ENCODE assay signal across 8 cellular contexts in genomic region chr9:78029601-78030552, GRCh38. TPM values are rescaled to one million over a fixed set of nuclear protein-coding genes. Genes with fewer than 3 reads are reported as not detected.
DNase-seq lines count a peak whose midpoint lies in the region; ATAC-seq and TF ChIP-seq lines count a peak whose summit lies in the region.

No MANE protein-coding gene starts in this region.

- H3K9me2 ChIP-seq in GM23338 (ENCODE audit: insufficient read depth), result no peaks in the 10 kb centered on the region

- peaks cover 63% of the 10 kb centered on the region for H3K4me1 Mint-ChIP-seq in GM23338
- H3K4me1 Mint-ChIP-seq in T-helper 1 cell treated with Interleukin-12 subunit alpha and Interleukin-12 subunit beta and Interleukin-4 antibody, amounts not matched to agents 30 μg/mL and 1 μg/mL, for 36 hours (ENCODE audit: low read depth), result peaks cover 46% of the 10 kb centered on the region
- peaks cover 55% of the 10 kb centered on the region for H3K4me1 Mint-ChIP-seq in dendritic cell treated with granulocyte-macrophage colony-stimulating factor and Interleukin-4, amounts not matched to agents 40 ng/mL and 50 ng/mL, for 4 days (ENCODE audit: low read depth)

- H2AFZ ChIP-seq in GM23338, result 0 out of 2 replicates have a peak overlapping the region, but pooled peaks have one; percentile 20

- intact Hi-C loops in dendritic cell treated with granulocyte-macrophage colony-stimulating factor and Interleukin-4, amounts not matched to agents 40 ng/mL and 50 ng/mL, for 4 days (cut with micrococcal nuclease), result loop anchor here (5.0 kb wide), 2 partner anchors 83 to 168 kb away; no protein-coding TSS in a partner anchor

- 1 to 2% methylated on average over 15 of the region's 15 CpGs for WGBS in lung, 2 donors
- WGBS in suprapubic skin, result 1% methylated on average over 15 of the region's 15 CpGs

- H3K27me3 ChIP-seq in GM23338 (ENCODE audit: insufficient read depth), result no peaks in the 10 kb centered on the region
- H3K27me3 ChIP-seq in lung (ENCODE audit: control insufficient read depth, insufficient read depth), result no peaks in the 10 kb centered on the region
- H3K27me3 ChIP-seq in suprapubic skin, result no peaks in the 10 kb centered on the region

- H3K4me3 Mint-ChIP-seq in GM23338, result peak overlapping the region; percentile 84
- H3K4me3 Mint-ChIP-seq in T-helper 1 cell treated with Interleukin-12 subunit alpha and Interleukin-12 subunit beta and Interleukin-4 antibody, amounts not matched to agents 30 μg/mL and 1 μg/mL, for 36 hours, result peak overlapping the region; percentile 87
- H3K4me3 Mint-ChIP-seq in dendritic cell treated with granulocyte-macrophage colony-stimulating factor and Interleukin-4, amounts not matched to agents 40 ng/mL and 50 ng/mL, for 4 days, result peak overlapping the region; percentile 93

- ATAC-seq in GM23338, result peak; percentile 10
- no peak for ATAC-seq in lung (ENCODE audit: insufficient read depth, low FRiP score)
- no peak for ATAC-seq in GM21360 (IDR thresholded peaks at IDR 0.05; ENCODE audit: unreplicated experiment)

- DNase-seq in ACHN (peak; percentile 31), GM23338 (ENCODE audit: low spot score) (peak; percentile 40), lung (ENCODE audit: low spot score) (no peak), suprapubic skin (ENCODE audit: low spot score in 2 of 2) (no peak), COLO668 (lab: John Stamatoyannopoulos, UW; ENCODE audit: unreplicated experiment) (no peak)

- peaks cover 58% of the 10 kb centered on the region for H3K79me2 ChIP-seq in GM23338 (replicated peaks; ENCODE audit: insufficient read depth)

- in situ Hi-C loops in ACHN (cut with HindIII; ENCODE audit: low pct_ligation_motif_present, low pct_unique_long_range_greater_than_20kb, low sequenced_read_pairs), result no loop called here

- no peak for TF ChIP-seq EP300 in suprapubic skin (IDR thresholded peaks at IDR 0.05)

- H3K4me3 ChIP-seq in GM23338 (peak overlapping the region; percentile 83), lung (peak overlapping the region; percentile 85), suprapubic skin (peak overlapping the region; percentile 74)

- no peaks in the 10 kb centered on the region; the same call in 2 of the 3 replicates for H3K36me3 Mint-ChIP-seq in GM23338 (ENCODE audit: low read depth)
- H3K36me3 Mint-ChIP-seq in T-helper 1 cell treated with Interleukin-12 subunit alpha and Interleukin-12 subunit beta and Interleukin-4 antibody, amounts not matched to agents 30 μg/mL and 1 μg/mL, for 36 hours (ENCODE audit: low read depth), result no peaks in the 10 kb centered on the region
- H3K36me3 Mint-ChIP-seq in dendritic cell treated with granulocyte-macrophage colony-stimulating factor and Interleukin-4, amounts not matched to agents 40 ng/mL and 50 ng/mL, for 4 days (ENCODE audit: low read depth), result peaks cover 24% of the 10 kb centered on the region

- no peaks in the 10 kb centered on the region for H3F3A ChIP-seq in GM23338 (replicated peaks; ENCODE audit: low read depth)

- H3K36me3 ChIP-seq in GM23338 (ENCODE audit: insufficient read depth) (no peaks in the 10 kb centered on the region), lung (ENCODE audit: control insufficient read depth in 2 of 2, insufficient read depth in 2 of 2, low read length in 2 of 2) (no peaks in the 10 kb centered on the region), suprapubic skin (no peaks in the 10 kb centered on the region)

- TF ChIP-seq POLR2A in suprapubic skin (IDR thresholded peaks at IDR 0.05), result no peak

- H3K4me1 ChIP-seq in GM23338 (ENCODE audit: insufficient read depth) (peaks cover 42% of the 10 kb centered on the region), lung (ENCODE audit: control insufficient read depth in 2 of 2, insufficient read depth in 2 of 2, low read length in 2 of 2) (peaks cover 0 to 3% of the 10 kb centered on the region in 2 donors), suprapubic skin (peaks cover 66% of the 10 kb centered on the region)

- peak overlapping the region; percentile 21 for H3K27ac Mint-ChIP-seq in GM23338
- peak overlapping the region; percentile 79 for H3K27ac Mint-ChIP-seq in T-helper 1 cell treated with Interleukin-12 subunit alpha and Interleukin-12 subunit beta and Interleukin-4 antibody, amounts not matched to agents 30 μg/mL and 1 μg/mL, for 36 hours
- H3K27ac Mint-ChIP-seq in dendritic cell treated with granulocyte-macrophage colony-stimulating factor and Interleukin-4, amounts not matched to agents 40 ng/mL and 50 ng/mL, for 4 days, result peak overlapping the region; percentile 91

- H3K27me3 Mint-ChIP-seq in GM23338 (ENCODE audit: insufficient read depth, low read depth, poor library complexity), result peaks cover 10% of the 10 kb centered on the region
- H3K27me3 Mint-ChIP-seq in T-helper 1 cell treated with Interleukin-12 subunit alpha and Interleukin-12 subunit beta and Interleukin-4 antibody, amounts not matched to agents 30 μg/mL and 1 μg/mL, for 36 hours (ENCODE audit: low read depth), result no peaks in the 10 kb centered on the region
- no peaks in the 10 kb centered on the region for H3K27me3 Mint-ChIP-seq in dendritic cell treated with granulocyte-macrophage colony-stimulating factor and Interleukin-4, amounts not matched to agents 40 ng/mL and 50 ng/mL, for 4 days

- TF ChIP-seq CTCF in GM23338 (conservative IDR thresholded peaks at IDR 0.05; ENCODE audit: low read depth in 2 of 2), result no peak
- TF ChIP-seq CTCF in lung (IDR thresholded peaks at IDR 0.05; ENCODE audit: control extremely low read depth, extremely low read depth), result no peak
- TF ChIP-seq CTCF in suprapubic skin (IDR thresholded peaks at IDR 0.05), result no peak

- no peaks in the 10 kb centered on the region; the same call in 2 of the 3 replicates for H3K9me3 Mint-ChIP-seq in GM23338
- H3K9me3 Mint-ChIP-seq in T-helper 1 cell treated with Interleukin-12 subunit alpha and Interleukin-12 subunit beta and Interleukin-4 antibody, amounts not matched to agents 30 μg/mL and 1 μg/mL, for 36 hours, result no peaks in the 10 kb centered on the region
- H3K9me3 Mint-ChIP-seq in dendritic cell treated with granulocyte-macrophage colony-stimulating factor and Interleukin-4, amounts not matched to agents 40 ng/mL and 50 ng/mL, for 4 days, result no peaks in the 10 kb centered on the region

- H3K9me3 ChIP-seq in lung (ENCODE audit: control insufficient read depth in 2 of 2, insufficient read depth in 1 of 2, low read length in 1 of 2), result no peaks in the 10 kb centered on the region
- H3K9me3 ChIP-seq in suprapubic skin, result no peaks in the 10 kb centered on the region

- peaks cover 8% of the 10 kb centered on the region for H4K20me1 ChIP-seq in GM23338 (replicated peaks; ENCODE audit: insufficient read depth)

- H3K27ac ChIP-seq in GM23338 (ENCODE audit: low read depth) (no peak overlapping the region), lung (ENCODE audit: low read depth in 1 of 2, low read length in 1 of 2) (peak overlapping the region; percentile 84 to 93), suprapubic skin (peak overlapping the region; percentile 97)

- H3K4me2 ChIP-seq in GM23338, result peak overlapping the region; percentile 78

TF ChIP-seq in GM23338, 12 proteins besides CTCF, POLR2A, EP300 and RAD21 (continues in another document):
- TF ChIP-seq STAT1 (IDR thresholded peaks at IDR 0.05; ENCODE audit: unreplicated experiment) (no peak), NANOG (IDR thresholded peaks at IDR 0.05; ENCODE audit: borderline replicate concordance) (no peak), REST (IDR thresholded peaks at IDR 0.05; ENCODE audit: unreplicated experiment) (no peak), ZNF331 (CRISPR knock-in tag; IDR thresholded peaks at IDR 0.05; ENCODE audit: low read depth) (no peak)

RNA-seq across cellular contexts. Expression of gene GNAQ, which starts 1.7 kb away (rescaled TPM):
- 43.1 and 59.1 TPM in 2 replicates for total RNA-seq in GM23338 (2014; rRNA removed; shearing (Covaris generic))
- polyA plus RNA-seq in GM23338 (2016; fragmentation: Nextera tagmentation; extraction: Ambion mirVana) (21.1 and 22.3 TPM in 2 replicates), lung (10 to 100 TPM; 24.6 to 27.7 TPM)
- total RNA-seq in lung (10 to 100 TPM; 75.1 to 86.2 TPM), suprapubic skin (10 to 100 TPM; 16.0 to 29.0 (median 17.7) TPM)

Comparison
In these comparisons a context has a peak if more than half of its experiments do, and no peak if none do; other contexts are left out.
1. DNase-seq: peak in ACHN (single experiment) and GM23338 (single experiment); none in lung (single experiment), suprapubic skin (0 of 2) and COLO668 (single experiment).
2. H3K27ac Mint-ChIP-seq: peak in every context shown above with its lines; median percentile 91 in dendritic cell treated with granulocyte-macrophage colony-stimulating factor and Interleukin-4, amounts not matched to agents 40 ng/mL and 50 ng/mL, for 4 days; 79 in T-helper 1 cell treated with Interleukin-12 subunit alpha and Interleukin-12 subunit beta and Interleukin-4 antibody, amounts not matched to agents 30 μg/mL and 1 μg/mL, for 36 hours; 21 in GM23338.
3. Peak in every context shown above with its lines, with median percentiles within 50 percentile points of each other: H3K4me3 ChIP-seq and H3K4me3 Mint-ChIP-seq.